ENCODE assay signal across 12 cellular contexts in the genomic region with DNA sequence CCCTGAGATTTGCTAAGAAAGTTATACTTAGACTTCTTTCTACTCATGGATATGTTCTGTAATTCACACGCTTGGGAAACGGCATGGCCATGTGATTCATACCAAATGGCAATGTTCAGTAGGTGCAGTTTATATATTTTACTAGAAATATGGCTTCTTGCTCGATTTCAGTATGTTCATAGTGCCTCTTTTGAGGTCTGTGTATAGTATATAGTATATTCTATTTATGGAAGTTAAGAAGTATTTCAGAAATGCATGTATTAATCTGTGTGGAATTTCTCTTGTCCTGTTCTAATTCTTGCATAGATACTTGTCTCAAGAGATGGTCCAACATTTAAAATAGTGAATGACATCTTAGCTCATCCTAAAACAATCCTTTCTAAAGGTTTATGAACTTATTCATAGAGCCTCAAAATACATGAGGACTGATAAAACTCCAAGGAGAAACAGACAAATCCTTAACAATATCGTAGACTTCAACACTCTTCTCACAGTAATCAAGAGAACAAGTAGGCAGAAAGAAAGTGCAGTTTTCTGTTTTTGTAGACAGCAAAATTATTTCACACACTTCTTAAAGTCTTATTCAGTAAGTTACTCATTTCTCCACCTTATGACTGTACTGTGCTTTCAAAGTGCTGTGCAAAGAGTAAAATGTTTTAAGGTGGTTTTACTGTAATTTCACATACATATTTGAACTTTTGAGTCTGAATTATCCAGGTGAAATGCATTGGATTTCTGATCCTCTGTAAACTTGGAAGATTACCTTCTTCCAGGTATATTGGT. TPM values are rescaled to one million over a fixed set of nuclear protein-coding genes. Genes with fewer than 3 reads are reported as not detected.
DNase-seq lines count a peak whose midpoint lies in the region; ATAC-seq and TF ChIP-seq lines count a peak whose summit lies in the region.
"Had no signal": no experiment of that assay in that cellular context is flagged by ENCODE, and none has a peak within 500 bp of the region (broad histone marks: within the 10 kb centered on the region; RNA-seq: fewer than 3 reads in every experiment).

No MANE protein-coding gene starts in this region.

- peaks cover 5% of the 10 kb centered on the region for H3K36me3 Mint-ChIP-seq in activated naive CD8-positive, alpha-beta T cell treated with anti-CD3 and anti-CD28 coated beads, Interleukin-2, amount 50 U/mL, for 24 hours (ENCODE audit: low read depth)
- H3K36me3 Mint-ChIP-seq in mesothelial cell of epicardium, result peaks cover 10% of the 10 kb centered on the region

- H4K20me1 ChIP-seq in GM23248 (ENCODE audit: insufficient read depth), result no peaks in the 10 kb centered on the region; the same call in 1 of the 2 replicates

- peak; percentile 76 for ATAC-seq in activated naive CD8-positive, alpha-beta T cell treated with anti-CD3 and anti-CD28 coated beads, Interleukin-2, amount 50 U/mL, for 24 hours
- no peak for ATAC-seq in GM18907 (IDR thresholded peaks at IDR 0.05; ENCODE audit: unreplicated experiment)
- ATAC-seq: Panc1 had no signal

- H3K9me3 ChIP-seq in GM23248 (ENCODE audit: low read depth) (no peaks in the 10 kb centered on the region), WERI-Rb-1 (ENCODE audit: severe bottlenecking) (no peaks in the 10 kb centered on the region)
- H3K9me3 ChIP-seq: stomach had no signal

- peaks cover 38% of the 10 kb centered on the region for H3K4me1 ChIP-seq in GM23248 (ENCODE audit: insufficient read depth)

- peak overlapping the region; percentile 35; the same call in 1 of the 2 replicates for H2AFZ ChIP-seq in GM23248

- peak; percentile 60 for DNase-seq in AG10803 (ENCODE audit: low read depth)
- peak; percentile 67 for DNase-seq in GM23248
- DNase-seq in activated naive CD8-positive, alpha-beta T cell treated with anti-CD3 and anti-CD28 coated beads, Interleukin-2, amount 50 U/mL, for 24 hours, result no peak
- DNase-seq in mesothelial cell of epicardium (ENCODE audit: low spot score in 2 of 2, unreplicated experiment in 2 of 2), result no peak
- no peak for DNase-seq in islet precursor cell
- no peak for DNase-seq in WERI-Rb-1
- DNase-seq in GM19238 (ENCODE audit: insufficient read length, low spot score), result no peak
- DNase-seq: activated naive CD8-positive, alpha-beta T cell treated with anti-CD3 and anti-CD28 coated beads, Interleukin-2, amount 10 ng/mL, durations not matched to agents 7 days and 5 days; endodermal cell; stomach had no signal

- no peak overlapping the region for H3K4me3 Mint-ChIP-seq in activated naive CD8-positive, alpha-beta T cell treated with anti-CD3 and anti-CD28 coated beads, Interleukin-2, amount 50 U/mL, for 24 hours
- no peak overlapping the region for H3K4me3 Mint-ChIP-seq in mesothelial cell of epicardium
- H3K4me3 Mint-ChIP-seq: activated naive CD8-positive, alpha-beta T cell treated with anti-CD3 and anti-CD28 coated beads, Interleukin-2, amount 10 ng/mL, durations not matched to agents 7 days and 5 days; endodermal cell had no signal

- H3K36me3 ChIP-seq in GM23248 (ENCODE audit: low read depth) (no peaks in the 10 kb centered on the region), WERI-Rb-1 (peaks cover 8% of the 10 kb centered on the region)
- H3K36me3 ChIP-seq: stomach had no signal

- H3K4me3 ChIP-seq in AG10803 (ENCODE audit: low read length) (no peak overlapping the region), GM23248 (peak overlapping the region; percentile 50), WERI-Rb-1 (ENCODE audit: low read depth, low read length) (no peak overlapping the region)
- H3K4me3 ChIP-seq: stomach had no signal

- peaks cover 39% of the 10 kb centered on the region for H3F3A ChIP-seq in GM23248 (ENCODE audit: insufficient read depth)

- in situ Hi-C loops in GM23248 (cut with MboI), result no loop called here

- H3K27ac ChIP-seq in GM23248 (peak overlapping the region; percentile 77), WERI-Rb-1 (no peak overlapping the region)
- H3K27ac ChIP-seq: stomach had no signal

- peak overlapping the region; percentile 81 for H3K4me2 ChIP-seq in GM23248 (ENCODE audit: unreplicated experiment)

- peaks cover 95% of the 10 kb centered on the region for H3K79me2 ChIP-seq in GM23248 (ENCODE audit: insufficient read depth)

- H3K9me2 ChIP-seq in GM23248 (ENCODE audit: insufficient read depth), result no peaks in the 10 kb centered on the region

- no peak overlapping the region for H3K27ac Mint-ChIP-seq in activated naive CD8-positive, alpha-beta T cell treated with anti-CD3 and anti-CD28 coated beads, Interleukin-2, amount 50 U/mL, for 24 hours
- peak overlapping the region; percentile 96 for H3K27ac Mint-ChIP-seq in mesothelial cell of epicardium
- H3K27ac Mint-ChIP-seq: activated naive CD8-positive, alpha-beta T cell treated with anti-CD3 and anti-CD28 coated beads, Interleukin-2, amount 10 ng/mL, durations not matched to agents 7 days and 5 days had no signal

- no peaks in the 10 kb centered on the region for H3K27me3 Mint-ChIP-seq in activated naive CD8-positive, alpha-beta T cell treated with anti-CD3 and anti-CD28 coated beads, Interleukin-2, amount 50 U/mL, for 24 hours
- no peaks in the 10 kb centered on the region for H3K27me3 Mint-ChIP-seq in mesothelial cell of epicardium (ENCODE audit: low read depth)
- H3K27me3 Mint-ChIP-seq: activated naive CD8-positive, alpha-beta T cell treated with anti-CD3 and anti-CD28 coated beads, Interleukin-2, amount 10 ng/mL, durations not matched to agents 7 days and 5 days had no signal

- 5 to 6% methylated on average over 4 of the region's 4 CpGs for WGBS in GM23248 (ENCODE audit: low coverage in 1 of 2, low lambda C conversion rate in 2 of 2, missing lambda C conversion rate in 2 of 2), 2 experiments

- H3K4me1 Mint-ChIP-seq in activated naive CD8-positive, alpha-beta T cell treated with anti-CD3 and anti-CD28 coated beads, Interleukin-2, amount 50 U/mL, for 24 hours, result peaks cover 73% of the 10 kb centered on the region
- H3K4me1 Mint-ChIP-seq in mesothelial cell of epicardium, result peaks cover 21% of the 10 kb centered on the region

- H3K9ac ChIP-seq in GM23248, result peak overlapping the region; percentile 45

- no peaks in the 10 kb centered on the region for H3K9me3 Mint-ChIP-seq in activated naive CD8-positive, alpha-beta T cell treated with anti-CD3 and anti-CD28 coated beads, Interleukin-2, amount 50 U/mL, for 24 hours
- no peaks in the 10 kb centered on the region for H3K9me3 Mint-ChIP-seq in mesothelial cell of epicardium
- H3K9me3 Mint-ChIP-seq: activated naive CD8-positive, alpha-beta T cell treated with anti-CD3 and anti-CD28 coated beads, Interleukin-2, amount 10 ng/mL, durations not matched to agents 7 days and 5 days; endodermal cell had no signal

- H3K27me3 ChIP-seq in GM23248 (replicated peaks; ENCODE audit: insufficient read depth), result no peaks in the 10 kb centered on the region
- no peaks in the 10 kb centered on the region for H3K27me3 ChIP-seq in WERI-Rb-1 (ENCODE audit: insufficient read depth, low read depth, severe bottlenecking)
- H3K27me3 ChIP-seq: stomach had no signal

- TF ChIP-seq CTCF in AG10803 (conservative IDR thresholded peaks at IDR 0.05; ENCODE audit: low read length), result no peak
- TF ChIP-seq CTCF in mesothelial cell of epicardium (IDR thresholded peaks at IDR 0.05; ENCODE audit: unreplicated experiment), result no peak
- TF ChIP-seq CTCF in WERI-Rb-1 (IDR thresholded peaks at IDR 0.05; ENCODE audit: low read depth, low read length), result no peak

RNA-seq across cellular contexts. Expression of gene BPTF, which starts 11.1 kb away (rescaled TPM):
- total RNA-seq in GM23248 (2014; rRNA removed; shearing (Covaris generic)), result 18.2 and 26.9 TPM in 2 replicates
- polyA plus RNA-seq in GM23248 (2016; fragmentation: Nextera tagmentation; extraction: Ambion mirVana), result 11.4 and 15.6 TPM in 2 replicates
- 170 to 182 TPM (median 172 TPM) in 3 replicates for total RNA-seq in mesothelial cell of epicardium

Comparison
In these comparisons a context has a peak if more than half of its experiments do, and no peak if none do; other contexts are left out.
1. DNase-seq: peak in AG10803 (single experiment) and GM23248 (single experiment); none in activated naive CD8-positive, alpha-beta T cell treated with anti-CD3 and anti-CD28 coated beads, Interleukin-2, amount 50 U/mL, for 24 hours (single experiment), mesothelial cell of epicardium (0 of 2), islet precursor cell (single experiment), WERI-Rb-1 (single experiment) and GM19238 (single experiment).